Comparison of ENCODE assay signal across 8 cellular contexts in genomic region chr16:20799599-20799998, GRCh38. TPM values are rescaled to one million over a fixed set of nuclear protein-coding genes. Genes with fewer than 3 reads are reported as not detected.
A peak's percentile ranks its signal among the peaks of the same experiment; 100 is the strongest.
DNase-seq lines count a peak whose midpoint lies in the region; TF ChIP-seq lines count a peak whose summit lies in the region.

No MANE protein-coding gene starts in this region.

- H3K27ac ChIP-seq in spleen = no peak overlapping the region
- no peak overlapping the region for H3K27ac ChIP-seq in WERI-Rb-1

- H3K36me3 ChIP-seq in spleen (peaks cover 0 to 58% (median 13%) of the 10 kb centered on the region in 6 donors), WERI-Rb-1 (peaks cover 22% of the 10 kb centered on the region)

- H3K4me3 ChIP-seq in epithelial cell of esophagus (ENCODE audit: low read length) = no peak overlapping the region
- H3K4me3 ChIP-seq in spleen = no peak overlapping the region
- H3K4me3 ChIP-seq in WERI-Rb-1 (ENCODE audit: low read depth, low read length) = no peak overlapping the region

- WGBS in spleen, 5 donors = 50 to 82% (median 59%) methylated on average over 2 of the region's 2 CpGs

- peaks cover 0 to 2% (median under 1%) of the 10 kb centered on the region in 6 donors for H3K4me1 ChIP-seq in spleen

- TF ChIP-seq POLR2A in spleen (IDR thresholded peaks at IDR 0.05) = no peak

- H3K9me3 ChIP-seq in spleen (no peaks in the 10 kb centered on the region), WERI-Rb-1 (ENCODE audit: severe bottlenecking) (no peaks in the 10 kb centered on the region)

- intact Hi-C loops in spleen (cut with DNase I; ENCODE audit: low total_unique reads) = no loop called here

- TF ChIP-seq CTCF in epithelial cell of esophagus (IDR thresholded peaks at IDR 0.05; ENCODE audit: insufficient read depth, low read depth, low read length, missing control alignments) (peak; percentile 48), spleen (IDR thresholded peaks at IDR 0.05 in 8 of 11, conservative IDR thresholded peaks at IDR 0.05 in 3 of 11) (peak; percentile 21 to 73 (median 53)), WERI-Rb-1 (IDR thresholded peaks at IDR 0.05; ENCODE audit: low read depth, low read length) (no peak)

- DNase-seq in NCI-H1417 (lab: John Stamatoyannopoulos, UW) (peak in 2 of 3 experiments; percentile 12 to 18), NCI-H1417 treated with DMSO at 0.1 percent for 48 hours (lab: John Stamatoyannopoulos, UW) (no peak), NCI-H82 treated with DMSO at 0.1 percent for 48 hours (lab: John Stamatoyannopoulos, UW; ENCODE audit: unreplicated experiment) (peak; percentile 34), epithelial cell of esophagus (ENCODE audit: low read depth) (peak; percentile 39), spleen (no peak), NCI-H128 (lab: John Stamatoyannopoulos, UW; ENCODE audit: unreplicated experiment) (no peak), DMS153 (lab: John Stamatoyannopoulos, UW) (no peak), WERI-Rb-1 (no peak)

- H3K27me3 ChIP-seq in spleen (replicated peaks in 1 of 7) = no peaks in the 10 kb centered on the region
- no peaks in the 10 kb centered on the region for H3K27me3 ChIP-seq in WERI-Rb-1 (ENCODE audit: insufficient read depth, low read depth, severe bottlenecking)

RNA-seq across cellular contexts. Expression of gene ERI2, which starts 6.7 kb away (rescaled TPM):
- 10 to 100 TPM in 3 of 7 donors, 1 to 10 TPM in 4; 6.9 to 15.3 (median 8.9) TPM for total RNA-seq in spleen
- polyA plus RNA-seq in spleen = 1 to 10 TPM; 2.5 to 5.8 (median 3.8) TPM

RNA-seq across cellular contexts. Expression of gene REXO5, which starts 6.7 kb away (rescaled TPM):
- 1 to 10 TPM; 1.1 to 3.7 (median 1.9) TPM for total RNA-seq in spleen
- 1 to 10 TPM in 1 of 3 donors, under 1 TPM in 2; 0.46 to 1.1 (median 0.90) TPM for polyA plus RNA-seq in spleen

RNA-seq across cellular contexts. Expression of gene ACSM3, which starts 35.8 kb away (rescaled TPM):
- total RNA-seq in spleen = 1 to 10 TPM; 2.6 to 9.0 (median 4.7) TPM
- 1 to 10 TPM; 3.0 to 4.2 (median 4.2) TPM for polyA plus RNA-seq in spleen

RNA-seq across cellular contexts. Expression of gene THUMPD1, which starts 58.0 kb away (rescaled TPM):
- total RNA-seq in spleen = 10 to 100 TPM; 33.6 to 63.1 (median 40.3) TPM
- polyA plus RNA-seq in spleen = 10 to 100 TPM; 17.1 to 19.9 (median 17.5) TPM

Comparison
In these comparisons a context has a peak if more than half of its experiments do, and no peak if none do; other contexts are left out.
1. DNase-seq: peak in NCI-H1417 (2 of 3), NCI-H82 treated with DMSO at 0.1 percent for 48 hours (single experiment) and epithelial cell of esophagus (single experiment); none in NCI-H1417 treated with DMSO at 0.1 percent for 48 hours (single experiment), spleen (single experiment), NCI-H128 (single experiment), DMS153 (single experiment) and WERI-Rb-1 (single experiment).